Comparison of ENCODE assay signal across 1 cellular context in genomic region chr2:96788393-96789244, GRCh38.
TF ChIP-seq lines count a peak whose summit lies in the region.

No MANE protein-coding gene starts in this region.

TF ChIP-seq in HepG2, 621 proteins besides CTCF, POLR2A, EP300 and RAD21:
- TF ChIP-seq ZNF773 (CRISPR knock-in tag; IDR thresholded peaks at IDR 0.05; ENCODE audit: borderline replicate concordance) (no peak), TSC22D2 (CRISPR knock-in tag; IDR thresholded peaks at IDR 0.05; ENCODE audit: borderline replicate concordance) (no peak), MLX (CRISPR knock-in tag; IDR thresholded peaks at IDR 0.05) (no peak), NBN (conservative IDR thresholded peaks at IDR 0.05) (no peak), ARID3A (IDR thresholded peaks at IDR 0.05; ENCODE audit: low read depth, low read length) (no peak), CCAR2 (optimal IDR thresholded peaks at IDR 0.05; ENCODE audit: low read depth, low read length) (no peak), HNRNPH1 (optimal IDR thresholded peaks at IDR 0.05; ENCODE audit: low read depth, low read length) (no peak), SNAPC5 (CRISPR knock-in tag; IDR thresholded peaks at IDR 0.05; ENCODE audit: borderline replicate concordance) (no peak), ZNF720 (CRISPR knock-in tag; IDR thresholded peaks at IDR 0.05) (no peak), THYN1 (CRISPR knock-in tag; IDR thresholded peaks at IDR 0.05; ENCODE audit: borderline replicate concordance, low read depth) (no peak)
TF ChIP-seq in HepG2: peak in this region for 0.
